Comparison of ENCODE assay signal across 8 cellular contexts in genomic region chr20:50957276-50957675, GRCh38. TPM values are rescaled to one million over a fixed set of nuclear protein-coding genes. Genes with fewer than 3 reads are reported as not detected.
A peak's percentile ranks its signal among the peaks of the same experiment; 100 is the strongest.
DNase-seq lines count a peak whose midpoint lies in the region; ATAC-seq and TF ChIP-seq lines count a peak whose summit lies in the region.

No MANE protein-coding gene starts in this region.

- peaks cover 6 to 8% of the 10 kb centered on the region in 2 donors for H3K36me3 ChIP-seq in thyroid gland

- no peak for ATAC-seq in activated CD4-positive, alpha-beta T cell treated with anti-CD3 and anti-CD28 coated beads for 36 hours
- ATAC-seq in HG02840 (IDR thresholded peaks at IDR 0.05; ENCODE audit: low FRiP score, unreplicated experiment), result no peak

- no peaks in the 10 kb centered on the region for H3K27me3 Mint-ChIP-seq in activated CD4-positive, alpha-beta T cell treated with anti-CD3 and anti-CD28 coated beads for 36 hours
- no peaks in the 10 kb centered on the region for H3K27me3 Mint-ChIP-seq in activated naive CD8-positive, alpha-beta T cell treated with anti-CD3 and anti-CD28 coated beads for 36 hours

- no peaks in the 10 kb centered on the region for H3K9me3 Mint-ChIP-seq in activated CD4-positive, alpha-beta T cell treated with anti-CD3 and anti-CD28 coated beads for 36 hours (ENCODE audit: low read depth)
- H3K9me3 Mint-ChIP-seq in activated naive CD8-positive, alpha-beta T cell treated with anti-CD3 and anti-CD28 coated beads for 36 hours, result no peaks in the 10 kb centered on the region

- H3K4me3 Mint-ChIP-seq in activated CD4-positive, alpha-beta T cell treated with anti-CD3 and anti-CD28 coated beads for 36 hours, result peak overlapping the region; percentile 99
- H3K4me3 Mint-ChIP-seq in activated naive CD8-positive, alpha-beta T cell treated with anti-CD3 and anti-CD28 coated beads for 36 hours, result peak overlapping the region; percentile 94

- no peaks in the 10 kb centered on the region for H3K9me3 ChIP-seq in thyroid gland

- no peak for TF ChIP-seq CTCF in thyroid gland (IDR thresholded peaks at IDR 0.05)

- DNase-seq in activated CD4-positive, alpha-beta T cell treated with anti-CD3 and anti-CD28 coated beads for 36 hours, result no peak
- DNase-seq in activated CD4-positive, alpha-beta T cell treated with anti-CD3 and anti-CD28 coated beads, Interleukin-2, amount 50 U/mL, for 1 hour, result no peak
- no peak for DNase-seq in activated naive CD8-positive, alpha-beta T cell treated with anti-CD3 and anti-CD28 coated beads for 36 hours
- DNase-seq in iris pigment epithelial cell (ENCODE audit: low read depth), result peak; percentile 62
- no peak for DNase-seq in thyroid gland
- DNase-seq in NCI-H1092 (lab: John Stamatoyannopoulos, UW), result no peak
- no peak for DNase-seq in NCI-H1105 treated with DMSO at 0.1 percent for 48 hours (lab: John Stamatoyannopoulos, UW)

- POLR2A ChIA-PET in activated CD4-positive, alpha-beta T cell treated with anti-CD3 and anti-CD28 coated beads for 36 hours (lab: Charles Lee), result interaction anchor here (0.9 to 2.3 kb wide), 4 partner anchors 10 to 298 kb away, joined by 3 to 44 read pairs (median 10); partner anchors contain the start of genes ADNP and BCAS4

- CTCF ChIA-PET in activated CD4-positive, alpha-beta T cell treated with anti-CD3 and anti-CD28 coated beads for 36 hours (lab: Charles Lee), result interaction anchor here (0.6 to 3.2 kb wide), 6 partner anchors 23 to 501 kb away, joined by 3 to 29 read pairs (median 14); partner anchors contain the start of genes ADNP and BCAS4

- TF ChIP-seq POLR2A in thyroid gland (IDR thresholded peaks at IDR 0.05), result no peak

- H3K27ac ChIP-seq in thyroid gland, result peak overlapping the region in 1 of 3 donors; percentile 95

- peak overlapping the region; percentile 99 for H3K27ac Mint-ChIP-seq in activated CD4-positive, alpha-beta T cell treated with anti-CD3 and anti-CD28 coated beads for 36 hours
- H3K27ac Mint-ChIP-seq in activated naive CD8-positive, alpha-beta T cell treated with anti-CD3 and anti-CD28 coated beads for 36 hours, result peak overlapping the region; percentile 98

- H3K4me1 ChIP-seq in thyroid gland, result peaks cover 21 to 24% of the 10 kb centered on the region in 2 donors

- peak overlapping the region in 2 of 3 donors; percentile 86 to 99 for H3K4me3 ChIP-seq in thyroid gland (replicated peaks in 1 of 3)

- WGBS in thyroid gland, 2 donors, result 24 to 26% methylated on average over 7 of the region's 7 CpGs

- H3K4me1 Mint-ChIP-seq in activated CD4-positive, alpha-beta T cell treated with anti-CD3 and anti-CD28 coated beads for 36 hours, result peaks cover 52% of the 10 kb centered on the region
- peaks cover 48% of the 10 kb centered on the region for H3K4me1 Mint-ChIP-seq in activated naive CD8-positive, alpha-beta T cell treated with anti-CD3 and anti-CD28 coated beads for 36 hours

- intact Hi-C loops in activated CD4-positive, alpha-beta T cell treated with anti-CD3 and anti-CD28 coated beads for 36 hours (cut with DNase I, micrococcal nuclease), result no loop called here
- intact Hi-C loops in thyroid gland (cut with DNase I), result no loop called here

- H3K27me3 ChIP-seq in thyroid gland, result no peaks in the 10 kb centered on the region

- peaks cover 37% of the 10 kb centered on the region for H3K36me3 Mint-ChIP-seq in activated CD4-positive, alpha-beta T cell treated with anti-CD3 and anti-CD28 coated beads for 36 hours (ENCODE audit: low read depth)
- peaks cover 28% of the 10 kb centered on the region for H3K36me3 Mint-ChIP-seq in activated naive CD8-positive, alpha-beta T cell treated with anti-CD3 and anti-CD28 coated beads for 36 hours

RNA-seq across cellular contexts. Expression of gene DPM1, which starts 1.1 kb away (rescaled TPM):
- 10 to 100 TPM; 55.6 to 72.1 TPM for total RNA-seq in activated CD4-positive, alpha-beta T cell treated with anti-CD3 and anti-CD28 coated beads for 36 hours
- total RNA-seq in activated naive CD8-positive, alpha-beta T cell treated with anti-CD3 and anti-CD28 coated beads for 36 hours, result 10 to 100 TPM; 84.6 to 88.1 TPM
- 10 to 100 TPM; 48.8 to 83.1 (median 60.2) TPM for total RNA-seq in thyroid gland

RNA-seq across cellular contexts. Expression of gene MOCS3, which starts 1.3 kb away (rescaled TPM):
- 1 to 10 TPM; 3.1 to 3.8 TPM for total RNA-seq in activated CD4-positive, alpha-beta T cell treated with anti-CD3 and anti-CD28 coated beads for 36 hours
- total RNA-seq in activated naive CD8-positive, alpha-beta T cell treated with anti-CD3 and anti-CD28 coated beads for 36 hours, result 1 to 10 TPM; 7.8 TPM
- 1 to 10 TPM; 6.7 to 7.8 (median 7.6) TPM for total RNA-seq in thyroid gland

RNA-seq across cellular contexts. Expression of gene ADNP, which starts 26.0 kb away (rescaled TPM):
- 10 to 100 TPM; 61.0 to 86.1 TPM for total RNA-seq in activated CD4-positive, alpha-beta T cell treated with anti-CD3 and anti-CD28 coated beads for 36 hours
- total RNA-seq in activated naive CD8-positive, alpha-beta T cell treated with anti-CD3 and anti-CD28 coated beads for 36 hours, result 10 to 100 TPM; 73.0 to 80.7 TPM
- total RNA-seq in thyroid gland, result 10 to 100 TPM; 55.5 to 68.9 (median 63.5) TPM
